In genomic region chr1:93448983-93449805, GRCh38 we compare ENCODE assay signal across 1 cellular context.
TF ChIP-seq lines count a peak whose summit lies in the region.

No MANE protein-coding gene starts in this region.

TF ChIP-seq in GM23338, 12 proteins besides CTCF, POLR2A, EP300 and RAD21 (continued from another document):
- peak; percentile 11 for TF ChIP-seq REST (IDR thresholded peaks at IDR 0.05; ENCODE audit: unreplicated experiment)
- TF ChIP-seq STAT1 (IDR thresholded peaks at IDR 0.05; ENCODE audit: unreplicated experiment), result no peak
- 0 out of 2 replicates have a peak, but pooled peaks have one; percentile 18 for TF ChIP-seq CREB1 (CRISPR knock-in tag; IDR thresholded peaks at IDR 0.05; ENCODE audit: low read depth)
